Comparison of ENCODE assay signal across 11 cellular contexts in the genomic region with DNA sequence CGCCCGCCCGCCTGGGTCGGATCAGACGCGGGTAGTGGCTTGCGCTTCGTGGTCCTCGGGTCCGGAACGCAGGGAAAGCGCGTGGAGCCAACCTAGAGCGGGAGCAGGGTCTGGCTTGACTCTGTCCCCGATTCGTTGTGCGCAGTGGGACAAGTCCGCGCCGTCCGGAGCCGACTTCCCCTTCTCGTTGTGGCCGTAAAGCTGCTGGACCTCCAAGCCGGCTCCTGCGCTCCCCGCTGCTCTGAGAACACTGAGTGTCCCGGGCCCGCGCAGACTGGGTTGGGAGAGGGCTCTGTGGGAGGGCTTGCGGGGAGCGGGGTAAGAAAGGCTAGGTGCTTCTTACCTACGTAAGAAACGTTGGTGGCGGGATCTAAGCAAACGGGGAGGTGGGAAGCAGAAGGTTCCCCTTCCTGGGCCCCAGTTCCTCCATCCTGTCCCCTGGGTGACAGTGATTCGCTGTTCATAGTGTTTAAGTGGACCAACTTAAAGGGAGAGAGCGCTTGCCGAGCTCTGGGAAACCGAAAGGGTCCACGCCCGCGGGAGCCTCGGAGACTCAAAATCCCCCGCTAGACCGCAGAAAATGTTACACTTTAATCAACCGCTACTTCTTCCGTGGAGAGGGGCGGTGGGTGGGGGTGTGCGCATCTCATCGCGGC. TPM values are rescaled to one million over a fixed set of nuclear protein-coding genes. Genes with fewer than 3 reads are reported as not detected.
DNase-seq lines count a peak whose midpoint lies in the region; ATAC-seq and TF ChIP-seq lines count a peak whose summit lies in the region.
"Had no signal": no experiment of that assay in that cellular context is flagged by ENCODE, and none has a peak within 500 bp of the region (broad histone marks: within the 10 kb centered on the region; RNA-seq: fewer than 3 reads in every experiment).

No MANE protein-coding gene starts in this region.

- no peak overlapping the region for H3K4me3 Mint-ChIP-seq in nephron progenitor cell

- H3K9me3 Mint-ChIP-seq in nephron progenitor cell: no peaks in the 10 kb centered on the region
- H3K9me3 Mint-ChIP-seq: activated naive CD4-positive, alpha-beta T cell treated with anti-CD3 and anti-CD28 coated beads, Interleukin-2, amount 50 U/mL, for 72 hours had no signal

- no peaks in the 10 kb centered on the region for H3K36me3 Mint-ChIP-seq in nephron progenitor cell (ENCODE audit: low read depth)

- 6% methylated on average over 52 of the region's 52 CpGs for WGBS in HUES64
- 4 to 5% methylated on average over 52 of the region's 52 CpGs for WGBS in ectodermal cell, 2 experiments

- H3K4me3 ChIP-seq in HUES64 (ENCODE audit: low read length) (peak overlapping the region; percentile 33), ectodermal cell (ENCODE audit: insufficient read depth, low read depth, low read length) (peak overlapping the region; percentile 18)

- no peaks in the 10 kb centered on the region for H3K9me3 ChIP-seq in HUES64 (ENCODE audit: insufficient read depth, low read depth, low read length)
- no peaks in the 10 kb centered on the region for H3K9me3 ChIP-seq in ectodermal cell (ENCODE audit: control insufficient read depth, low read length)

- H3K4me1 ChIP-seq in HUES64 (ENCODE audit: insufficient read depth, low read length) (no peaks in the 10 kb centered on the region; the same call in 1 of the 2 replicates), ectodermal cell (ENCODE audit: control insufficient read depth, insufficient read depth, low read length) (peaks cover 4% of the 10 kb centered on the region)

- H3K27ac ChIP-seq in HUES64 (ENCODE audit: low read depth, low read length) (no peak overlapping the region), ectodermal cell (ENCODE audit: insufficient read depth, low read depth, low read length, poor library complexity, severe bottlenecking) (no peak overlapping the region)

- no peak for ATAC-seq in omental fat pad (ENCODE audit: low FRiP score)

- no peaks in the 10 kb centered on the region for H3K36me3 ChIP-seq in HUES64 (ENCODE audit: insufficient read depth, low read length)
- H3K36me3 ChIP-seq in ectodermal cell (ENCODE audit: control insufficient read depth, insufficient read depth, low read length): no peaks in the 10 kb centered on the region

- peaks cover 97% of the 10 kb centered on the region for H3K27me3 Mint-ChIP-seq in nephron progenitor cell (ENCODE audit: low read depth, poor library complexity)

- peak; percentile 29 for DNase-seq in AG08396 (ENCODE audit: low spot score)
- DNase-seq in nephron progenitor cell: peak; percentile 46
- no peak for DNase-seq in NCI-H345 treated with DMSO at 0.1 percent for 48 hours (lab: John Stamatoyannopoulos, UW; ENCODE audit: unreplicated experiment)
- DNase-seq in omental fat pad (ENCODE audit: low spot score): no peak
- no peak for DNase-seq in NCI-H1048 (lab: John Stamatoyannopoulos, UW)
- no peak for DNase-seq in foreskin melanocyte
- DNase-seq: DMS79 had no signal

- peaks cover 95% of the 10 kb centered on the region for H3K27me3 ChIP-seq in HUES64 (ENCODE audit: insufficient read depth, low read length)
- H3K27me3 ChIP-seq in ectodermal cell (ENCODE audit: control insufficient read depth, insufficient read depth, low read length, poor library complexity, severe bottlenecking): peaks cover 90% of the 10 kb centered on the region

- no peak overlapping the region for H3K27ac Mint-ChIP-seq in nephron progenitor cell
- H3K27ac Mint-ChIP-seq: activated naive CD4-positive, alpha-beta T cell treated with anti-CD3 and anti-CD28 coated beads, Interleukin-2, amount 50 U/mL, for 72 hours had no signal

- no peaks in the 10 kb centered on the region for H3K4me1 Mint-ChIP-seq in nephron progenitor cell

- H3K9ac ChIP-seq in HUES64 (ENCODE audit: low read depth, low read length): no peak overlapping the region

- TF ChIP-seq CTCF in nephron progenitor cell (IDR thresholded peaks at IDR 0.05) (no peak), omental fat pad (IDR thresholded peaks at IDR 0.05) (no peak)

RNA-seq across cellular contexts. Expression of a gene that starts 4.3 kb away (rescaled TPM):
- not detected for polyA plus RNA-seq in HUES64 (2013, experiment 1 of 2)
- not detected for polyA plus RNA-seq in HUES64 (2013, experiment 2 of 2)
- polyA plus RNA-seq in ectodermal cell (2013, experiment 1 of 4): not detected
- polyA plus RNA-seq in ectodermal cell (2013, experiment 2 of 4): not detected
- polyA plus RNA-seq in ectodermal cell (2013, experiment 3 of 4): not detected
- not detected for polyA plus RNA-seq in ectodermal cell (2013, experiment 4 of 4)
- total RNA-seq in omental fat pad: not detected
- total RNA-seq: HT-29 had no signal

Comparison
In these comparisons a context has a peak if more than half of its experiments do, and no peak if none do; other contexts are left out.
1. DNase-seq: peak in AG08396 (single experiment) and nephron progenitor cell (single experiment); none in NCI-H345 treated with DMSO at 0.1 percent for 48 hours (single experiment), omental fat pad (single experiment), NCI-H1048 (single experiment) and foreskin melanocyte (single experiment).